ENCODE assay signal across 10 cellular contexts in the genomic region with DNA sequence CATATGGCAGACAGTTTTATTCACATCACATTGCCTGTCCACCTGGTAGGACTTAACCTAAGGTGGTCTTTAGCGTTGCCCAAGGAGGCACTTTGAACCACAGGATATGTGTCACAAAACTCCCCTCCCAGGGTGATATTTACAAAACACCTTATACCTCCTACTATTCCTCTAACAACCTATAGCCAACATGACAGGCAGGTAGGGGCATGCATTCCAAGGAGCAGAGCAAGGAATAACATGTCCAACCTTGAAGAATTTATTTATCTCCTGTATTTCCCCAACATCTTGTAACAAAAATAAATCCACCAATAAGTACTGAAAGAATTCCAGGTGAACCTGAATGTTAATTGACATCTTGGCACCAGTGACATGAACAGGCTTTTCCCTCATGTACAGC.
"Had no signal": no experiment of that assay in that cellular context is flagged by ENCODE, and none has a peak within 500 bp of the region (broad histone marks: within the 10 kb centered on the region; RNA-seq: fewer than 3 reads in every experiment).

No MANE protein-coding gene starts in this region.

- H3K27ac ChIP-seq: GM23248 had no signal

- FAIRE-seq: HTR-8/SVneo, K562 had no signal

- ATAC-seq: HCT116, K562 had no signal

- H3K4me1 ChIP-seq: HAP-1 had no signal

- H2AFZ ChIP-seq: GM23248 had no signal

- H3K9ac ChIP-seq: GM23248 had no signal

- H3K36me3 ChIP-seq: HAP-1 had no signal

- DNase-seq: GM23248, GOT3, H7, HFFc6, IMR-90, KG1 had no signal

- H3K9me3 ChIP-seq: HAP-1 had no signal

- H3K4me3 ChIP-seq: GM23248, HAP-1, K562 had no signal
